8 cellular contexts compared by ENCODE assay signal in the genomic region with DNA sequence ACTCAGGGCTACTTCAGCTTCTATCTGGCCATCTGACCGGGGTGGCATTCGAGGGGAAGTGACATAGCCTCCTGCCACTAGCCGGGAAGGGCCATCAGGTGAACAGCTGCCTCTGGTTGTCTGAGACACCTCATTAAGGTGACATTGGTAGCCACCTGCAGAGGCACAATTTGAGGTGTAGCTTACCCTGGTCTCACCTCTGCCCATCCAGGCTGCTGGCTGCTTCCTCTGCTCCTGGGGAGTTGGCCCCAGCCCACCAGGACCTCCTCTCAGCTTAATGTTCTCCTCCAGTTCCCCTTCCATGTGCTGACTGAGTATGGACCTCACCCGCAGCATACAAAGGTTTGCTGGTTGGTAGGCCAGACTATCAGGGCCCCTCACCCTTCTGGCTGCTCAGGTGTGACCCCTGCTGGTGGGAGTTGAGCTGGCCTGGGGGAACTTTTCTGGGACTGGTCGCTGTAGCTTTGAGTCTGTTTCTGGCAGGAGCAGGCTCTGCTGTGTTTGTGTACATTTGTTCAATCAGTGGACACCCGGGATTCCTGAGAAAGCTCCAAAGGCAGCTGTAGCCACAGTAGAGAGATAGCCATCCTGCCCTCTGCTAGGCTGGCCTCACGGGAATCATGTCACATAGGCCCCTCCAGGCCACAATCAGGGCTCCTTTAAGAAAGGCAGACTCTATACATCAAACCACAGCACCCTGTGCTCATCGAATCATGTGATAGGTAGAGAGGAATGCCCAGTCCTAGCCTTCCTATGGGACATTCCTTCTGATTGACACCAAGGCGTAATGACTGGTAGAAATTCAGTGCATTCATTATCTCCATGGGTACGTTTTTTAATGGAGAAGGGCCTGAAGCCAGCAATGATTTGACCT.
DNase-seq lines count a peak whose midpoint lies in the region; ATAC-seq, FAIRE-seq and TF ChIP-seq lines count a peak whose summit lies in the region.

No MANE protein-coding gene starts in this region.

- H3K9me3 Mint-ChIP-seq in natural killer cell = no peaks in the 10 kb centered on the region

- intact Hi-C loops in natural killer cell (cut with micrococcal nuclease) = loop anchor here (2.0 kb wide), 1 partner anchor 335 kb away; no protein-coding TSS in a partner anchor

- no peak overlapping the region for H3K4me3 Mint-ChIP-seq in natural killer cell

- no peaks in the 10 kb centered on the region for H3K36me3 Mint-ChIP-seq in natural killer cell

- FAIRE-seq in GM12892 (lab: Jason Lieb, UNC) = peak; percentile 95

- ATAC-seq in esophagus mucosa = peak; percentile 52
- peak in 2 of 3 donors; percentile 50 to 84 for ATAC-seq in natural killer cell
- no peak for ATAC-seq in GM19463 (IDR thresholded peaks at IDR 0.05; ENCODE audit: unreplicated experiment)

- TF ChIP-seq POLR2A in GM12892 (IDR thresholded peaks at IDR 0.05; ENCODE audit: low read depth, low read length) = no peak

- peak; percentile 51 for DNase-seq in 8988T
- DNase-seq in GM12892 (ENCODE audit: insufficient read length) = peak; percentile 41
- DNase-seq in NCI-H526 (lab: John Stamatoyannopoulos, UW) = peak; percentile 68 to 93
- DNase-seq in activated CD8-positive, alpha-beta memory T cell treated with anti-CD3 and anti-CD28 coated beads, Interleukin-2, amount 50 U/mL, for 24 hours (ENCODE audit: extremely low read depth) = peak; percentile 42
- DNase-seq in natural killer cell = no peak
- peak; percentile 35 for DNase-seq in stimulated activated naive CD4-positive, alpha-beta T cell treated with Interleukin-2 at 50 U/mL for 16 hours (lab: John Stamatoyannopoulos, UW)

- peaks cover 0 to 5% of the 10 kb centered on the region in 2 donors for H3K4me1 Mint-ChIP-seq in natural killer cell

- H3K27ac Mint-ChIP-seq in natural killer cell = no peak overlapping the region

- no peak for TF ChIP-seq CTCF in natural killer cell (IDR thresholded peaks at IDR 0.05)

- peaks cover 0 to 7% of the 10 kb centered on the region in 2 donors for H3K27me3 Mint-ChIP-seq in natural killer cell (ENCODE audit: low read depth in 2 of 2)
